1 cellular context compared by ENCODE assay signal in the genomic region with DNA sequence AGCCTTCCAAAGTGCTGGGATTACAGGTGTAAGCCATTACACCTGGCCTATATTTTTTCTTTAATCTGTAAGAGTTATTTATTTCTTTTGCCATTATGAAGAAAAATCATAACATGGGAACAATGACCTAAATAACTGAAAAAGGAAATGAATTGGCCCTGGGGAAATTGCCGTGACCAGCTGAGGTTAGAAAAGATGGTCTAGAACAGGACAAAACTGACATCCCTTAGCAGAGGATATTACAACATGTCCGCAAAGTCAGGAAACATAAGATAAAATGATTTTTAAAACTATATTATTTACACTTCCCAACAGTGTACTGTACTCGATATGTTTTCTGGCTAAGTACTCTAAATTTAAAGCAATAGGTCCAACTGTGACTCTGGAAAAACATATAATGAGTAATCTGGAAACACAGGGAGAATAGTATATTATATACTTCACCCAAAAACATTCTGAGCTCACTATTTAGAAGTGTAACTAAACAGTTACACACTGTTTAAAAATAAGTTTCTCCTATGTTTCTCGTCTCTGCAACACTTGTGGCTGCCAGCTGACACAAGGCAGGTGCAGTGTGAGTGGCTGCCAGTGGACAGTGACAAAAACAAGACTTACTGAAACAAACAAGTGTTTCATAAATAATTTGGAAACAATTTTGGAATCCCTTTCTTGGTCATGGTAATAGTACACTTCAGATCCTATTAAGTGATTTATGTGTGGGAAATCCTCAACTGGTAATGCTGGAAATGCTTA.
TF ChIP-seq lines count a peak whose summit lies in the region.

No MANE protein-coding gene starts in this region.

TF ChIP-seq in SK-N-SH, 30 proteins besides CTCF, POLR2A, EP300 and RAD21 (continued from another document):
- TF ChIP-seq, protein P1, sequence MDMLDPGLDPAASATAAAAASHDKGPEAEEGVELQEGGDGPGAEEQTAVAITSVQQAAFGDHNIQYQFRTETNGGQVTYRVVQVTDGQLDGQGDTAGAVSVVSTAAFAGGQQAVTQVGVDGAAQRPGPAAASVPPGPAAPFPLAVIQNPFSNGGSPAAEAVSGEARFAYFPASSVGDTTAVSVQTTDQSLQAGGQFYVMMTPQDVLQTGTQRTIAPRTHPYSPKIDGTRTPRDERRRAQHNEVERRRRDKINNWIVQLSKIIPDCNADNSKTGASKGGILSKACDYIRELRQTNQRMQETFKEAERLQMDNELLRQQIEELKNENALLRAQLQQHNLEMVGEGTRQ (IDR thresholded peaks at IDR 0.05; ENCODE audit: borderline replicate concordance, low read depth, low read length) = no peak
- TF ChIP-seq, protein P2, sequence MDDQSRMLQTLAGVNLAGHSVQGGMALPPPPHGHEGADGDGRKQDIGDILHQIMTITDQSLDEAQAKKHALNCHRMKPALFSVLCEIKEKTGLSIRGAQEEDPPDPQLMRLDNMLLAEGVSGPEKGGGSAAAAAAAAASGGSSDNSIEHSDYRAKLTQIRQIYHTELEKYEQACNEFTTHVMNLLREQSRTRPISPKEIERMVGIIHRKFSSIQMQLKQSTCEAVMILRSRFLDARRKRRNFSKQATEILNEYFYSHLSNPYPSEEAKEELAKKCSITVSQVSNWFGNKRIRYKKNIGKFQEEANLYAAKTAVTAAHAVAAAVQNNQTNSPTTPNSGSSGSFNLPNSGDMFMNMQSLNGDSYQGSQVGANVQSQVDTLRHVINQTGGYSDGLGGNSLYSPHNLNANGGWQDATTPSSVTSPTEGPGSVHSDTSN (IDR thresholded peaks at IDR 0.05) = no peak
